9 cellular contexts compared by ENCODE assay signal in genomic region chr3:50251220-50251619, GRCh38. TPM values are rescaled to one million over a fixed set of nuclear protein-coding genes. Genes with fewer than 3 reads are reported as not detected.
DNase-seq lines count a peak whose midpoint lies in the region; ATAC-seq and TF ChIP-seq lines count a peak whose summit lies in the region.
"Had no signal": no experiment of that assay in that cellular context is flagged by ENCODE, and none has a peak within 500 bp of the region (broad histone marks: within the 10 kb centered on the region; RNA-seq: fewer than 3 reads in every experiment).

No MANE protein-coding gene starts in this region.

- H3K27me3 Mint-ChIP-seq in type B pancreatic cell, result no peaks in the 10 kb centered on the region

- no peak overlapping the region for H3K4me3 ChIP-seq in heart left ventricle

- no peak for TF ChIP-seq CTCF in heart left ventricle (IDR thresholded peaks at IDR 0.05)
- TF ChIP-seq CTCF in type B pancreatic cell (conservative IDR thresholded peaks at IDR 0.05), result no peak

- no peak for TF ChIP-seq POLR2A in heart left ventricle (IDR thresholded peaks at IDR 0.05)

- intact Hi-C loops in heart left ventricle (cut with DNase I), result loop anchor here in 2 of 10 donors (5.0 to 10.0 kb wide), 2 partner anchors 51 to 74 kb away; partner anchors contain the start of genes HYAL1 (in 1 of the 2), HYAL2 (in 1 of the 2) and TUSC2 (in 1 of the 2)
- intact Hi-C loops in left ventricle myocardium superior (cut with micrococcal nuclease), result no loop called here
- intact Hi-C loops in posterior cingulate gyrus (cut with DNase I), result no loop called here

- DNase-seq in heart left ventricle (no peak), left ventricle myocardium superior (no peak), amniotic stem cell (lab: John Stamatoyannopoulos, UW) (peak; percentile 46), kidney tubule cell (ENCODE audit: low spot score) (peak; percentile 92), type B pancreatic cell (ENCODE audit: extremely low spot score, unreplicated experiment) (no peak), AML-193 (lab: John Stamatoyannopoulos, UW) (no peak), posterior cingulate gyrus (no peak)
- DNase-seq: NCI-H1048 had no signal

- H3K9me3 Mint-ChIP-seq in type B pancreatic cell, result no peaks in the 10 kb centered on the region

- WGBS in heart left ventricle, 4 donors, result 70 to 85% (median 76%) methylated on average over 7 to 8 of the region's 8 CpGs

- H3K27me3 ChIP-seq in heart left ventricle, result no peaks in the 10 kb centered on the region

- ATAC-seq in heart left ventricle (no peak), left ventricle myocardium superior (no peak), GM21447 (IDR thresholded peaks at IDR 0.05; ENCODE audit: unreplicated experiment) (no peak)

- peaks cover 0 to 87% (median 34%) of the 10 kb centered on the region in 9 donors for H3K36me3 ChIP-seq in heart left ventricle

- peaks cover 12% of the 10 kb centered on the region for H3K4me1 Mint-ChIP-seq in type B pancreatic cell (ENCODE audit: unreplicated experiment)

- peak overlapping the region; percentile 52 for H3K27ac Mint-ChIP-seq in type B pancreatic cell

- no peaks in the 10 kb centered on the region for H3K9me3 ChIP-seq in heart left ventricle

- H3K27ac ChIP-seq in heart left ventricle, result peak overlapping the region; percentile 37 to 99 (median 94)

- peaks cover 17 to 98% (median 90%) of the 10 kb centered on the region in 12 donors for H3K4me1 ChIP-seq in heart left ventricle

- H3K4me3 Mint-ChIP-seq in type B pancreatic cell, result no peak overlapping the region

- H3K36me3 Mint-ChIP-seq in type B pancreatic cell, result peaks cover 6% of the 10 kb centered on the region

RNA-seq across cellular contexts. Expression of gene GNAI2, which starts 15.2 kb away (rescaled TPM):
- total RNA-seq in heart left ventricle, result 100 to 1,000 TPM; 106 to 365 (median 140) TPM
- polyA plus RNA-seq in heart left ventricle, result 100 to 1,000 TPM in 1 of 2 donors, 10 to 100 TPM in 1; 93.2 to 180 TPM
- 137 TPM for total RNA-seq in left ventricle myocardium superior
- 140 and 145 TPM in 2 replicates for total RNA-seq in type B pancreatic cell (ENCODE audit: low replicate concordance)

RNA-seq across cellular contexts. Expression of gene SEMA3B, which starts 17.7 kb away (rescaled TPM):
- total RNA-seq in heart left ventricle (10 to 100 TPM; 12.9 to 60.1 (median 17.8) TPM), left ventricle myocardium superior (20.6 TPM), type B pancreatic cell (ENCODE audit: low replicate concordance) (18.4 and 34.8 TPM in 2 replicates)
- 10 to 100 TPM; 21.1 to 37.5 TPM for polyA plus RNA-seq in heart left ventricle

RNA-seq across cellular contexts. Expression of gene LSMEM2, which starts 27.7 kb away (rescaled TPM):
- 10 to 100 TPM in 8 of 9 donors, 1 to 10 TPM in 1; 8.8 to 68.3 (median 31.5) TPM for total RNA-seq in heart left ventricle
- polyA plus RNA-seq in heart left ventricle, result 10 to 100 TPM in 1 of 2 donors, 1 to 10 TPM in 1; 1.3 to 29.7 TPM
- total RNA-seq in left ventricle myocardium superior, result 31.6 TPM
- not detected in 2 replicates for total RNA-seq in type B pancreatic cell (ENCODE audit: low replicate concordance)

RNA-seq across cellular contexts. Expression of gene IFRD2, which starts 41.0 kb away (rescaled TPM):
- total RNA-seq in heart left ventricle, result 10 to 100 TPM; 47.5 to 94.9 (median 61.4) TPM
- polyA plus RNA-seq in heart left ventricle, result 100 to 1,000 TPM in 1 of 2 donors, 10 to 100 TPM in 1; 80.5 to 106 TPM
- 79.3 TPM for total RNA-seq in left ventricle myocardium superior
- 60.9 and 80.5 TPM in 2 replicates for total RNA-seq in type B pancreatic cell (ENCODE audit: low replicate concordance)

RNA-seq across cellular contexts. Expression of gene SLC38A3, which starts 46.1 kb away (rescaled TPM):
- total RNA-seq in heart left ventricle (10 to 100 TPM in 3 of 9 donors, 1 to 10 TPM in 6; 3.6 to 14.8 (median 8.4) TPM), left ventricle myocardium superior (10.4 TPM), type B pancreatic cell (ENCODE audit: low replicate concordance) (6.0 and 11.0 TPM in 2 replicates)
- polyA plus RNA-seq in heart left ventricle, result 1 to 10 TPM; 1.0 to 8.8 TPM

Comparison
In these comparisons a context has a peak if more than half of its experiments do, and no peak if none do; other contexts are left out.
1. DNase-seq: peak in amniotic stem cell (single experiment) and kidney tubule cell (single experiment); none in heart left ventricle (0 of 5), left ventricle myocardium superior (single experiment), type B pancreatic cell (single experiment), AML-193 (0 of 2) and posterior cingulate gyrus (0 of 10).